ENCODE assay signal across 19 cellular contexts in genomic region chr6:42502127-42502526, GRCh38.
"Had no signal": no experiment of that assay in that cellular context is flagged by ENCODE, and none has a peak within 500 bp of the region (broad histone marks: within the 10 kb centered on the region; RNA-seq: fewer than 3 reads in every experiment).

No MANE protein-coding gene starts in this region.

- H3K4me3 Mint-ChIP-seq: activated B cell treated with CpG ODN at 0.5 μM for 24 hours; activated CD4-positive, alpha-beta memory T cell treated with anti-CD3 and anti-CD28 coated beads, Interleukin-2, amount 10 ng/mL, durations not matched to agents 7 days and 5 days; activated naive CD4-positive, alpha-beta T cell treated with anti-CD3 and anti-CD28 coated beads, Interleukin-2, amount 10 ng/mL, durations not matched to agents 7 days and 5 days; T-helper 17 cell had no signal

- H3K4me1 Mint-ChIP-seq: activated naive CD4-positive, alpha-beta T cell treated with anti-CD3 and anti-CD28 coated beads, Interleukin-2, amount 10 ng/mL, durations not matched to agents 7 days and 5 days had no signal

- H3K27me3 ChIP-seq: brain microvascular endothelial cell, cardiac muscle cell had no signal

- H3K36me3 ChIP-seq: brain microvascular endothelial cell, cardiac muscle cell had no signal

- H3K9me3 Mint-ChIP-seq: activated CD4-positive, alpha-beta memory T cell treated with anti-CD3 and anti-CD28 coated beads, Interleukin-2, amount 10 ng/mL, durations not matched to agents 7 days and 5 days; activated naive CD4-positive, alpha-beta T cell treated with anti-CD3 and anti-CD28 coated beads, Interleukin-2, amount 10 ng/mL, durations not matched to agents 7 days and 5 days had no signal

- H3K36me3 Mint-ChIP-seq: activated naive CD4-positive, alpha-beta T cell treated with anti-CD3 and anti-CD28 coated beads, Interleukin-2, amount 10 ng/mL, durations not matched to agents 7 days and 5 days had no signal

- DNase-seq: activated B cell treated with CpG ODN at 0.5 μM for 24 hours; activated CD4-positive, alpha-beta memory T cell treated with anti-CD3 and anti-CD28 coated beads, Interleukin-2, amount 10 ng/mL, durations not matched to agents 7 days and 5 days; activated CD4-positive, alpha-beta T cell treated with anti-CD3 and anti-CD28 coated beads for 1 hour; activated CD4-positive, alpha-beta T cell treated with anti-CD3 and anti-CD28 coated beads, Interleukin-2, amount 50 U/mL, for 1 hour; activated effector memory CD4-positive, alpha-beta T cell treated with Interleukin-2 at 50 U/mL for 16 hours; activated naive CD4-positive, alpha-beta T cell treated with anti-CD3 and anti-CD28 coated beads, Interleukin-2, amount 10 ng/mL, durations not matched to agents 7 days and 5 days; brain microvascular endothelial cell; cerebellar nuclear complex; Kasumi-1; NCI-H146; NCI-H187 treated with DMSO at 0.1 percent for 48 hours; NCI-H2081 treated with DMSO at 0.1 percent for 48 hours; NCI-H446; NCI-H524; SIG-M5; T-helper 17 cell; T1000 had no signal

- H3K4me3 ChIP-seq: cardiac muscle cell, K562 had no signal

- H3K27me3 Mint-ChIP-seq: T-helper 17 cell had no signal

- ATAC-seq: K562, T-helper 17 cell had no signal

- H3K27ac Mint-ChIP-seq: activated B cell treated with CpG ODN at 0.5 μM for 24 hours; activated CD4-positive, alpha-beta memory T cell treated with anti-CD3 and anti-CD28 coated beads, Interleukin-2, amount 10 ng/mL, durations not matched to agents 7 days and 5 days; activated naive CD4-positive, alpha-beta T cell treated with anti-CD3 and anti-CD28 coated beads, Interleukin-2, amount 10 ng/mL, durations not matched to agents 7 days and 5 days; T-helper 17 cell had no signal

- H3K27ac ChIP-seq: brain microvascular endothelial cell, cardiac muscle cell had no signal
